ENCODE assay signal across 22 cellular contexts in the genomic region with DNA sequence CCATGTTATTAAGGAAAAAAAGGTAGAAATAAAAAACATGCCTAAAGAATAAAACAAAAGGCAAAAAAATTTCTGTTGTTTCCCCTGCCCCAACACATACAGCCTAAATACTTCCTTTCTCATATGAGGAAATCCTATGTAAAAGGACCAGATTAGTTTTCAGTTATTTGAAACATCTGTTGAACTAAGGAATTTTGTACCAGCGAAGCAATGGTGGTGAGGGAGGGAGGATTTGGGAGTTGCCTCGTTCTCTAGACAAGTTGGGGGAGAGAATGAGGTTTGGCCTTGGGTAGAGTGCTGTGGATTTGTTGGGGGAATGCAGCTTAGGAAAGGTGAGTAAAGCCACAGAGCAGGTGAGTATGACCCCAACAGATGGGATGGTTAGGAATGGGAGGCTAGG.
"Had no signal": no experiment of that assay in that cellular context is flagged by ENCODE, and none has a peak within 500 bp of the region (broad histone marks: within the 10 kb centered on the region; RNA-seq: fewer than 3 reads in every experiment).

No MANE protein-coding gene starts in this region.

- H3K4me1 Mint-ChIP-seq: naive thymus-derived CD8-positive, alpha-beta T cell had no signal

- H3K4me2 ChIP-seq: hepatocyte had no signal

- H3K27ac Mint-ChIP-seq: naive thymus-derived CD8-positive, alpha-beta T cell; nephron progenitor cell; progenitor cell of endocrine pancreas; stimulated activated naive B cell treated with anti-CD40 and anti-IgM and Interleukin-4, amounts not matched to agents 10 μg/mL and 1 μg/mL and 100 μg/mL, for 72 hours had no signal

- H3K4me3 Mint-ChIP-seq: naive thymus-derived CD8-positive, alpha-beta T cell; nephron progenitor cell; stimulated activated naive B cell treated with anti-CD40 and anti-IgM and Interleukin-4, amounts not matched to agents 10 μg/mL and 1 μg/mL and 100 μg/mL, for 72 hours had no signal

- H3K9me3 ChIP-seq: ovary, right atrium auricular region, right lobe of liver, suprapubic skin, thoracic aorta, upper lobe of right lung had no signal

- H3K36me3 ChIP-seq: left ventricle myocardium inferior, ovary, right atrium auricular region, right lobe of liver, suprapubic skin, thoracic aorta, tibial artery, upper lobe of right lung had no signal

- H3K27ac ChIP-seq: hepatocyte, left ventricle myocardium inferior, ovary, right atrium auricular region, right lobe of liver, suprapubic skin, thoracic aorta, tibial artery, upper lobe of right lung had no signal

- H3K79me2 ChIP-seq: hepatocyte had no signal

- DNase-seq: islet precursor cell; left ventricle myocardium inferior; mesendoderm; naive thymus-derived CD8-positive, alpha-beta T cell; nephron progenitor cell; ovary; right lobe of liver; stimulated activated CD4-positive, alpha-beta T cell treated with anti-CD3 and anti-CD28 coated beads, Interleukin-12 subunit alpha, Interleukin-12 subunit beta, amount 100 ng/mL, for 4 hours; stimulated activated CD4-positive, alpha-beta T cell treated with anti-CD3 and anti-CD28 coated beads, Interleukin-15, amount 100 ng/mL, for 24 hours; stimulated activated CD4-positive, alpha-beta T cell treated with anti-CD3 and anti-CD28 coated beads, Interleukin-2, amount 100 ng/mL, for 24 hours; stimulated activated CD4-positive, alpha-beta T cell treated with anti-CD3 and anti-CD28 coated beads, Interleukin-4, amount 100 ng/mL, for 1 hour; stimulated activated naive B cell treated with anti-CD40 and anti-IgM and Interleukin-4, amounts not matched to agents 10 μg/mL and 1 μg/mL and 100 μg/mL, for 72 hours; stimulated activated naive CD8-positive, alpha-beta T cell treated with anti-CD3 and anti-CD28 coated beads, Interleukin-15, Interleukin-2, amounts not matched to agents 100 U/mL and 50 U/mL, for 24 hours; tibial artery; trophoblast cell had no signal

- H3K9me3 Mint-ChIP-seq: naive thymus-derived CD8-positive, alpha-beta T cell had no signal

- H3K36me3 Mint-ChIP-seq: naive thymus-derived CD8-positive, alpha-beta T cell; stimulated activated naive B cell treated with anti-CD40 and anti-IgM and Interleukin-4, amounts not matched to agents 10 μg/mL and 1 μg/mL and 100 μg/mL, for 72 hours had no signal

- H3K27me3 ChIP-seq: hepatocyte, ovary, right atrium auricular region, right lobe of liver, suprapubic skin, tibial artery, upper lobe of right lung had no signal

- H3K4me3 ChIP-seq: hepatocyte, left ventricle myocardium inferior, lung, ovary, right atrium auricular region, right lobe of liver, suprapubic skin, thoracic aorta, tibial artery, upper lobe of right lung had no signal

- H3K4me1 ChIP-seq: left ventricle myocardium inferior, right atrium auricular region, right lobe of liver, suprapubic skin, tibial artery, upper lobe of right lung had no signal

- H2AFZ ChIP-seq: hepatocyte had no signal
